ENCODE assay signal across 27 cellular contexts in genomic region chr19:16882146-16882545, GRCh38. TPM values are rescaled to one million over a fixed set of nuclear protein-coding genes. Genes with fewer than 3 reads are reported as not detected.
DNase-seq lines count a peak whose midpoint lies in the region; ATAC-seq, FAIRE-seq and TF ChIP-seq lines count a peak whose summit lies in the region.
"Had no signal": no experiment of that assay in that cellular context is flagged by ENCODE, and none has a peak within 500 bp of the region (broad histone marks: within the 10 kb centered on the region; RNA-seq: fewer than 3 reads in every experiment).

No MANE protein-coding gene starts in this region.

- H3K4me2 ChIP-seq in HCT116 (ENCODE audit: low read length) (no peak overlapping the region), K562 (ENCODE audit: insufficient read depth, low read length) (no peak overlapping the region)

- in situ Hi-C loops in K562 (cut with MboI), result no loop called here

- no peak for TF ChIP-seq EP300 in K562 (IDR thresholded peaks at IDR 0.05; ENCODE audit: low read length)

- H3K4me3 ChIP-seq in HCT116 (replicated peaks in 1 of 2; ENCODE audit: low read depth in 1 of 2, low read length in 2 of 2), result no peak overlapping the region
- no peak overlapping the region for H3K4me3 ChIP-seq in K562
- H3K4me3 ChIP-seq: HAP-1, SJCRH30 had no signal

- H3K79me2 ChIP-seq in HCT116 (ENCODE audit: insufficient read depth, low read length), result no peaks in the 10 kb centered on the region
- H3K79me2 ChIP-seq in K562 (ENCODE audit: control insufficient read depth, insufficient read depth, low read length), result no peaks in the 10 kb centered on the region

- H2AFZ ChIP-seq in HCT116 (ENCODE audit: low read depth, low read length, poor library complexity, severe bottlenecking), result no peak overlapping the region
- H2AFZ ChIP-seq in K562 (ENCODE audit: low read depth, low read length), result no peak overlapping the region

- no peaks in the 10 kb centered on the region for H3K9me2 ChIP-seq in HCT116 (ENCODE audit: insufficient read depth)

- H3K36me3 ChIP-seq in HCT116 (ENCODE audit: control insufficient read depth in 1 of 2, insufficient read depth in 2 of 2, low read length in 2 of 2) (peaks cover 0 to 21% of the 10 kb centered on the region in 2 experiments; a peak in 3 of 4 replicates), K562 (ENCODE audit: control insufficient read depth, insufficient read depth, low read length) (peaks cover 32% of the 10 kb centered on the region; the same call in 2 of the 3 replicates)

- CTCF ChIA-PET in HCT116 (lab: Charles Lee), result no interaction called here
- CTCF ChIA-PET in K562 (lab: Yijun Ruan, JAX; ENCODE audit: low intra/inter-chr PET ratio), result no interaction called here

- POLR2A ChIA-PET in HCT116 (lab: Charles Lee), result no interaction called here
- POLR2A ChIA-PET in K562 (lab: Yijun Ruan, JAX), result interaction anchor here (0.7 kb wide), 1 partner anchor 112 kb away, joined by 3 read pairs; no protein-coding TSS in a partner anchor

- intact Hi-C loops in HCT116 (cut with micrococcal nuclease), result no loop called here
- intact Hi-C loops in K562 (cut with micrococcal nuclease), result no loop called here

- no peaks in the 10 kb centered on the region for H3K9me1 ChIP-seq in K562 (ENCODE audit: control insufficient read depth, insufficient read depth, low read length)

- H3K4me1 ChIP-seq in HCT116 (ENCODE audit: control insufficient read depth in 1 of 2, insufficient read depth in 2 of 2, low read length in 2 of 2) (no peaks in the 10 kb centered on the region), K562 (replicated peaks in 1 of 2; ENCODE audit: control insufficient read depth in 2 of 2, insufficient read depth in 2 of 2, low read length in 2 of 2) (peaks cover 5 to 8% of the 10 kb centered on the region in 2 experiments; a peak in 4 of 5 replicates)
- H3K4me1 ChIP-seq: HAP-1, SJCRH30 had no signal

- no peak overlapping the region for H3K9ac ChIP-seq in HCT116 (ENCODE audit: low read length)
- no peak overlapping the region for H3K9ac ChIP-seq in K562 (ENCODE audit: insufficient read depth in 1 of 2, low read depth in 2 of 2, low read length in 2 of 2)

- H4K20me1 ChIP-seq in HCT116 (ENCODE audit: insufficient read depth) (no peaks in the 10 kb centered on the region), K562 (replicated peaks; ENCODE audit: control insufficient read depth, insufficient read depth, low read length) (no peaks in the 10 kb centered on the region)

- H3K27me3 ChIP-seq in HCT116 (ENCODE audit: insufficient read depth, low read length) (no peaks in the 10 kb centered on the region), K562 (ENCODE audit: control insufficient read depth in 2 of 2, insufficient read depth in 2 of 2, low read length in 2 of 2) (no peaks in the 10 kb centered on the region)
- H3K27me3 ChIP-seq: SJCRH30 had no signal

- ATAC-seq in HCT116 (0 out of 2 replicates have a peak, but pooled peaks have one; percentile 32), K562 (no peak), GM21526 (IDR thresholded peaks at IDR 0.05; ENCODE audit: low FRiP score, unreplicated experiment) (no peak), GM21390 (IDR thresholded peaks at IDR 0.05; ENCODE audit: unreplicated experiment) (no peak)
- ATAC-seq: PC-3, Right ventricle myocardium inferior, SK-N-SH treated with all-trans-retinoic acid at 6 μM for 48 hours had no signal

- RAD21 ChIA-PET in HCT116 (lab: Charles Lee; ENCODE audit: low non-redundant PET in 1 of 2, low total read pairs in 2 of 2, uncharacterized antibody in 2 of 2, unreplicated experiment in 2 of 2), result no interaction called here

- peak; percentile 12 for DNase-seq in DMS53 (lab: John Stamatoyannopoulos, UW)
- DNase-seq in DMS53 treated with DMSO at 0.1 percent for 48 hours (lab: John Stamatoyannopoulos, UW; ENCODE audit: unreplicated experiment), result no peak
- peak; percentile 16 for DNase-seq in HCT116 (ENCODE audit: low read depth, low spot score)
- peak in 1 of 4 experiments; percentile 32 for DNase-seq in K562 (ENCODE audit: extremely low read depth in 1 of 4, low spot score in 3 of 4)
- DNase-seq in COR-L47 (lab: John Stamatoyannopoulos, UW), result no peak
- DNase-seq: 8988T; ACHN; CD4-positive, CD25-positive, alpha-beta regulatory T cell; GOT3; Karpas-422; NCI-H1105; NCI-H1436 treated with DMSO at 0.1 percent for 48 hours; NCI-H187 treated with DMSO at 0.1 percent for 48 hours; NCI-H2107; NCI-H524; NCI-H774; PC-3; SJCRH30 had no signal

- BruUV-seq in HCT116 (replicated peaks; lab: Mats Ljungman, UMichigan), result no TSS peak
- BruUV-seq in K562 (replicated peaks; lab: Mats Ljungman, UMichigan), result no TSS peak

- no peak for FAIRE-seq in K562 (lab: Jason Lieb, UNC)
- FAIRE-seq: GM18507 had no signal

- H3K9me3 ChIP-seq in HCT116 (ENCODE audit: control insufficient read depth in 1 of 2, insufficient read depth in 1 of 2, low read depth in 1 of 2, low read length in 2 of 2), result peaks cover 8 to 11% of the 10 kb centered on the region in 2 experiments; a peak in 2 of 4 replicates
- peaks cover 13% of the 10 kb centered on the region for H3K9me3 ChIP-seq in K562 (replicated peaks; ENCODE audit: control insufficient read depth, insufficient read depth, low read depth, low read length)

- H3K27ac ChIP-seq in HCT116 (ENCODE audit: low read depth, low read length) (no peak overlapping the region), K562 (ENCODE audit: extremely low read depth, low read depth, low read length) (no peak overlapping the region)
- H3K27ac ChIP-seq: HL-60, SJCRH30 had no signal

- no peak for TF ChIP-seq CTCF in HCT116 (IDR thresholded peaks at IDR 0.05 in 2 of 3, conservative IDR thresholded peaks at IDR 0.05 in 1 of 3; ENCODE audit: borderline replicate concordance in 1 of 3, insufficient read depth in 1 of 3, low read depth in 2 of 3, low read length in 2 of 3)
- no peak for TF ChIP-seq CTCF in K562 (IDR thresholded peaks at IDR 0.05 in 2 of 3, conservative IDR thresholded peaks at IDR 0.05 in 1 of 3; ENCODE audit: insufficient read depth in 2 of 3, low read depth in 1 of 3, low read length in 3 of 3)

- TF ChIP-seq RAD21 in HCT116 (IDR thresholded peaks at IDR 0.05; ENCODE audit: low read depth) (no peak), K562 (CRISPR knock-in tag; conservative IDR thresholded peaks at IDR 0.05 in 1 of 2, IDR thresholded peaks at IDR 0.05 in 1 of 2) (0 out of 4 replicates have a peak, but pooled peaks of 1 of the 2 experiments have one; percentile 6)

- WGBS in K562 (ENCODE audit: insufficient coverage, low coverage, missing lambda C conversion rate), result 55% methylated on average over 3 of the region's 3 CpGs

- TF ChIP-seq POLR2A in HCT116 (IDR thresholded peaks at IDR 0.05; ENCODE audit: borderline replicate concordance, extremely low read depth, insufficient read depth, insufficient read length), result no peak
- TF ChIP-seq POLR2A in K562 (conservative IDR thresholded peaks at IDR 0.05), result no peak

TF ChIP-seq in HCT116, 20 proteins besides CTCF, POLR2A, EP300 and RAD21 (continues in another document):
- no peak for TF ChIP-seq ATF3 (IDR thresholded peaks at IDR 0.05)

TF ChIP-seq in K562, 482 proteins besides CTCF, POLR2A, EP300 and RAD21 (continues in another document):
- TF ChIP-seq HLTF (IDR thresholded peaks at IDR 0.05) (0 out of 2 replicates have a peak, but pooled peaks have one; percentile 59), TRIM28 (IDR thresholded peaks at IDR 0.05) (peak; percentile 98), SP2 (IDR thresholded peaks at IDR 0.05; ENCODE audit: extremely low read depth, low read depth, low read length, poor library complexity, severe bottlenecking) (no peak), TRIM24 (IDR thresholded peaks at IDR 0.05) (peak; percentile 53 to 79; a peak in 3 of 4 replicates), BMI1 (IDR thresholded peaks at IDR 0.05; ENCODE audit: low read length) (no peak)

RNA-seq across cellular contexts. Expression of gene F2RL3, which starts 6.7 kb away (rescaled TPM):
- total RNA-seq in HCT116 (2021; ENCODE audit: unreplicated experiment) (0.10 TPM), K562 (2014; rRNA removed) (23.4 and 29.5 TPM in 2 replicates), K562 (2014; rRNA removed; fragmentation: Illumina TruSeq; extraction: Trizol) (10.7 and 11.0 TPM in 2 replicates), K562 (2015; rRNA removed; fragmentation: Illumina TruSeq; extraction: Trizol) (11.9 and 12.1 TPM in 2 replicates), K562 (2021) (27.6 and 29.0 TPM in 2 replicates)
- not detected in 2 replicates for polyA plus RNA-seq in HCT116 (2012)
- 16.8 and 60.7 TPM in 2 replicates for total RNA-seq in K562 (2011; cell fraction: chromatin; rRNA removed; ENCODE audit: low replicate concordance)
- 53.0 and 74.2 TPM in 2 replicates for total RNA-seq in K562 (2011; cell fraction: nucleolus; rRNA removed)
- total RNA-seq in K562 (2011; cell fraction: nucleoplasm; rRNA removed), result 25.8 and 31.3 TPM in 2 replicates
- polyA plus RNA-seq in K562 (2011; rRNA removed) (7.2 and 9.9 TPM in 2 replicates), K562 (2014; fragmentation: Illumina TruSeq; extraction: Trizol) (12.3 and 13.4 TPM in 2 replicates), K562 (2014; fragmentation: Nextera tagmentation; extraction: Ambion mirVana) (1 to 10 TPM; 1.4 to 5.0 TPM), K562 (2014; rRNA removed) (20.9 and 22.0 TPM in 2 replicates)
- polyA plus RNA-seq in K562 (2011; cell fraction: cytosol; rRNA removed), result 10.5 and 59.1 TPM in 2 replicates
- 4.8 and 12.6 TPM in 2 replicates for polyA plus RNA-seq in K562 (2011; cell fraction: nucleus; rRNA removed)
- polyA plus RNA-seq in K562 (2012), result 15.6 and 20.7 TPM in 2 replicates
- polyA minus RNA-seq in K562 (2011; rRNA and poly(A)+ RNA removed), result 3.2 and 7.2 TPM in 2 replicates
- polyA minus RNA-seq in K562 (2011; cell fraction: cytosol; rRNA and poly(A)+ RNA removed), result 8.0 and 13.6 TPM in 2 replicates
- polyA minus RNA-seq in K562 (2011; cell fraction: nucleus; rRNA and poly(A)+ RNA removed), result 12.3 and 14.5 TPM in 2 replicates
- total RNA-seq: G401 had no signal
- polyA plus RNA-seq: BJ; CD4-positive, CD25-positive, alpha-beta regulatory T cell had no signal

RNA-seq across cellular contexts. Expression of gene SIN3B, which starts 52.9 kb away (rescaled TPM):
- total RNA-seq in HCT116 (2021; ENCODE audit: unreplicated experiment) (59.9 TPM), K562 (2014; rRNA removed) (12.0 and 13.6 TPM in 2 replicates), K562 (2014; rRNA removed; fragmentation: Illumina TruSeq; extraction: Trizol) (8.2 and 9.9 TPM in 2 replicates), K562 (2015; rRNA removed; fragmentation: Illumina TruSeq; extraction: Trizol) (14.2 and 14.3 TPM in 2 replicates), K562 (2021) (34.2 and 34.6 TPM in 2 replicates)
- polyA plus RNA-seq in HCT116 (2012), result 32.6 and 38.5 TPM in 2 replicates
- total RNA-seq in K562 (2011; cell fraction: chromatin; rRNA removed; ENCODE audit: low replicate concordance), result 134 and 224 TPM in 2 replicates
- total RNA-seq in K562 (2011; cell fraction: nucleolus; rRNA removed), result 88.7 and 97.6 TPM in 2 replicates
- 90.3 and 105 TPM in 2 replicates for total RNA-seq in K562 (2011; cell fraction: nucleoplasm; rRNA removed)
- polyA plus RNA-seq in K562 (2011; rRNA removed) (19.3 and 21.6 TPM in 2 replicates), K562 (2014; fragmentation: Illumina TruSeq; extraction: Trizol) (18.9 and 20.7 TPM in 2 replicates), K562 (2014; fragmentation: Nextera tagmentation; extraction: Ambion mirVana) (under 1 TPM; 0.51 to 0.66 TPM), K562 (2014; rRNA removed) (29.5 and 30.6 TPM in 2 replicates)
- polyA plus RNA-seq in K562 (2011; cell fraction: cytosol; rRNA removed), result 12.3 and 15.1 TPM in 2 replicates
- 88.5 and 135 TPM in 2 replicates for polyA plus RNA-seq in K562 (2011; cell fraction: nucleus; rRNA removed)
- polyA plus RNA-seq in K562 (2012), result 22.5 and 27.9 TPM in 2 replicates
- polyA minus RNA-seq in K562 (2011; rRNA and poly(A)+ RNA removed), result 16.0 and 16.9 TPM in 2 replicates
- polyA minus RNA-seq in K562 (2011; cell fraction: cytosol; rRNA and poly(A)+ RNA removed), result 10.8 and 18.7 TPM in 2 replicates
- polyA minus RNA-seq in K562 (2011; cell fraction: nucleus; rRNA and poly(A)+ RNA removed), result 37.4 and 46.9 TPM in 2 replicates

Comparison
In these comparisons a context has a peak if more than half of its experiments do, and no peak if none do; other contexts are left out.
1. DNase-seq: peak in DMS53 (single experiment) and HCT116 (single experiment); none in DMS53 treated with DMSO at 0.1 percent for 48 hours (single experiment) and COR-L47 (single experiment).
2. RNA of gene F2RL3, which starts 6.7 kb away (total RNA-seq): 10.7 to 74.2 TPM in K562; 0.10 TPM in HCT116 (single experiment); every median in the first group is over 10 times any median in the second.